Comparison of ENCODE assay signal across 8 cellular contexts in genomic region chr2:105397025-105397722, GRCh38. TPM values are rescaled to one million over a fixed set of nuclear protein-coding genes. Genes with fewer than 3 reads are reported as not detected.
DNase-seq lines count a peak whose midpoint lies in the region; ATAC-seq, FAIRE-seq and TF ChIP-seq lines count a peak whose summit lies in the region.

No MANE protein-coding gene starts in this region.

- 0 out of 3 replicates have a peak, but pooled peaks cover 2% of the 10 kb centered on the region for H3K9me3 ChIP-seq in A549

- peaks cover 3% of the 10 kb centered on the region; the same call in 1 of the 2 replicates for H3K27me3 Mint-ChIP-seq in HFFc6 (ENCODE audit: insufficient read depth)
- peaks cover 44 to 49% of the 10 kb centered on the region in 2 donors for H3K27me3 Mint-ChIP-seq in effector memory CD8-positive, alpha-beta T cell

- H3K4me1 Mint-ChIP-seq in HFFc6 (ENCODE audit: low read depth): peaks cover 52% of the 10 kb centered on the region
- H3K4me1 Mint-ChIP-seq in effector memory CD8-positive, alpha-beta T cell (ENCODE audit: low read depth in 2 of 2): peaks cover 2 to 3% of the 10 kb centered on the region in 2 donors

- peak overlapping the region; percentile 4 for H3K9ac ChIP-seq in mesendoderm (ENCODE audit: low read length)

- TF ChIP-seq RAD21 in A549 (conservative IDR thresholded peaks at IDR 0.05 in 1 of 2, IDR thresholded peaks at IDR 0.05 in 1 of 2): no peak

- H2AK5ac ChIP-seq in mesendoderm (ENCODE audit: low read length): no peak overlapping the region

- WGBS in A549 (ENCODE audit: missing lambda C conversion rate): 4% methylated on average over 13 of the region's 13 CpGs
- WGBS in mesendoderm (ENCODE audit: extremely low coverage, insufficient coverage, low lambda C conversion rate): no CpG with 5 or more reads among the region's 13 CpGs

- H3K56ac ChIP-seq in mesendoderm (ENCODE audit: low read length): no peak overlapping the region

- no peaks in the 10 kb centered on the region for H3K27me3 ChIP-seq in mesendoderm (ENCODE audit: insufficient read depth, low read length, poor library complexity)

- no peak overlapping the region for H2BK120ac ChIP-seq in mesendoderm (ENCODE audit: low read depth, low read length)

- peak; percentile 40 to 59 for DNase-seq in A549 (ENCODE audit: low read depth in 1 of 2, low spot score in 1 of 2)
- no peak for DNase-seq in HFFc6
- no peak for DNase-seq in astrocyte of the spinal cord (ENCODE audit: low read depth, low spot score)
- peak; percentile 18 for DNase-seq in mesendoderm
- no peak for DNase-seq in effector memory CD8-positive, alpha-beta T cell
- no peak for DNase-seq in GM19240 (ENCODE audit: insufficient read length, low spot score)
- no peak for DNase-seq in activated T-cell treated with anti-CD3 and anti-CD28 coated beads, Interleukin-2, amount 50 U/mL, for 1 hour

- H3K79me1 ChIP-seq in mesendoderm (ENCODE audit: low read length): peaks cover 11% of the 10 kb centered on the region

- H3K4me3 Mint-ChIP-seq in HFFc6: peak overlapping the region; percentile 94
- no peak overlapping the region for H3K4me3 Mint-ChIP-seq in effector memory CD8-positive, alpha-beta T cell

- peak overlapping the region; percentile 96 for H3K4me2 ChIP-seq in A549
- H3K4me2 ChIP-seq in mesendoderm (ENCODE audit: low read length): no peak overlapping the region

- H3K27ac Mint-ChIP-seq in HFFc6: peak overlapping the region; percentile 90
- H3K27ac Mint-ChIP-seq in effector memory CD8-positive, alpha-beta T cell: no peak overlapping the region

- no peak overlapping the region for H3K23ac ChIP-seq in mesendoderm (ENCODE audit: low read length)

- CTCF ChIA-PET in A549 (lab: Yijun Ruan, JAX): interaction anchor here (1.2 to 3.1 kb wide), 5 partner anchors 17 to 150 kb away, joined by 4 to 12 read pairs (median 4); no protein-coding TSS in a partner anchor

- no peak for TF ChIP-seq CTCF in A549 (IDR thresholded peaks at IDR 0.05)
- no peak for TF ChIP-seq CTCF in HFFc6 (IDR thresholded peaks at IDR 0.05)
- TF ChIP-seq CTCF in astrocyte of the spinal cord (IDR thresholded peaks at IDR 0.05; ENCODE audit: low read depth, low read length): no peak

- H4K8ac ChIP-seq in mesendoderm (ENCODE audit: low read depth, low read length): no peak overlapping the region

- H3K36me3 ChIP-seq in mesendoderm (ENCODE audit: control insufficient read depth, insufficient read depth, low read length): no peaks in the 10 kb centered on the region

- peaks cover 3% of the 10 kb centered on the region; the same call in 1 of the 2 replicates for H3K9me3 Mint-ChIP-seq in HFFc6
- H3K9me3 Mint-ChIP-seq in effector memory CD8-positive, alpha-beta T cell: no peaks in the 10 kb centered on the region

- no peak overlapping the region for H2BK15ac ChIP-seq in mesendoderm (replicated peaks; ENCODE audit: low read depth)

- H3K4me3 ChIP-seq in A549 (peak overlapping the region; percentile 81), astrocyte of the spinal cord (ENCODE audit: low read depth, low read length) (peak overlapping the region; percentile 100), mesendoderm (ENCODE audit: low read length) (no peak overlapping the region)

- POLR2A ChIA-PET in A549 (lab: Yijun Ruan, JAX): no interaction called here

- H3K18ac ChIP-seq in mesendoderm (ENCODE audit: low read length): no peak overlapping the region

- in situ Hi-C loops in astrocyte of the spinal cord (cut with HindIII; ENCODE audit: low sequenced_read_pairs): no loop called here

- FAIRE-seq in A549 (lab: Jason Lieb, UNC): no peak

- peaks cover 17% of the 10 kb centered on the region for H3K79me2 ChIP-seq in mesendoderm (ENCODE audit: control insufficient read depth, insufficient read depth, low read length)

- peaks cover 31% of the 10 kb centered on the region for H3K4me1 ChIP-seq in A549
- peaks cover 1% of the 10 kb centered on the region for H3K4me1 ChIP-seq in mesendoderm (ENCODE audit: control insufficient read depth, low read depth, low read length)

- H3K4ac ChIP-seq in mesendoderm (ENCODE audit: low read depth, low read length): no peak overlapping the region

- TF ChIP-seq POLR2A in A549 (IDR thresholded peaks at IDR 0.05; ENCODE audit: low read length): no peak

- peak overlapping the region; percentile 91 to 99 for H3K27ac ChIP-seq in A549
- H3K27ac ChIP-seq in mesendoderm (ENCODE audit: low read depth, low read length): no peak overlapping the region

- no peak overlapping the region for H2BK5ac ChIP-seq in mesendoderm (ENCODE audit: low read length)

- ATAC-seq in A549 (peak in 1 of 2 experiments; percentile 32; a peak in 3 of 6 replicates), GM19397 (IDR thresholded peaks at IDR 0.05; ENCODE audit: unreplicated experiment) (no peak)
- ATAC-seq in effector memory CD8-positive, alpha-beta T cell (replicated peaks): no peak

- H4K5ac ChIP-seq in mesendoderm (ENCODE audit: low read length): no peak overlapping the region

- no peak for TF ChIP-seq EP300 in A549 (IDR thresholded peaks at IDR 0.05)

- peaks cover 58% of the 10 kb centered on the region for H3K36me3 Mint-ChIP-seq in HFFc6 (ENCODE audit: low read depth)
- H3K36me3 Mint-ChIP-seq in effector memory CD8-positive, alpha-beta T cell (ENCODE audit: insufficient read depth): no peaks in the 10 kb centered on the region

TF ChIP-seq in A549, 52 proteins besides CTCF, POLR2A, EP300 and RAD21:
- TF ChIP-seq BCL3 (IDR thresholded peaks at IDR 0.05) (no peak), CHD2 (IDR thresholded peaks at IDR 0.05; ENCODE audit: low read length, partially characterized antibody) (no peak)

RNA-seq across cellular contexts. Expression of gene FHL2, which starts 1.7 kb away (rescaled TPM):
- polyA plus RNA-seq in A549 (2011; rRNA removed) (85.9 and 97.6 TPM in 2 replicates), A549 (2017; fragmentation: RNase III; extraction: RNeasy Plus Mini Kit Qiagen cat#74134 plus additional on column Dnase treatment) (57.9 to 70.3 TPM (median 68.1 TPM) in 3 replicates)
- polyA plus RNA-seq in A549 (2012; cell fraction: cytosol; rRNA removed): 59.4 and 66.7 TPM in 2 replicates
- 44.8 and 46.9 TPM in 2 replicates for polyA plus RNA-seq in A549 (2012; cell fraction: nucleus; rRNA removed)
- 81.4 and 86.9 TPM in 2 replicates for polyA minus RNA-seq in A549 (2011; rRNA and poly(A)+ RNA removed)
- total RNA-seq in HFFc6 (2021; fragmentation: NEBNext Ultra II Directional; extraction: Animal tissue kit (Norgen Biotek cat#: 25700)): 100 to 1,000 TPM; 211 to 281 (median 243) TPM
- 45.6 TPM for polyA plus RNA-seq in mesendoderm (2013, experiment 1 of 2)
- polyA plus RNA-seq in mesendoderm (2013, experiment 2 of 2): 47.5 TPM

RNA-seq across cellular contexts. Expression of gene C2orf49, which starts 59.8 kb away (rescaled TPM):
- 19.0 and 25.7 TPM in 2 replicates for polyA plus RNA-seq in A549 (2011; rRNA removed)
- 6.2 and 9.0 TPM in 2 replicates for polyA plus RNA-seq in A549 (2012; cell fraction: cytosol; rRNA removed)
- 2.0 and 2.8 TPM in 2 replicates for polyA plus RNA-seq in A549 (2012; cell fraction: nucleus; rRNA removed)
- polyA plus RNA-seq in A549 (2017; fragmentation: RNase III; extraction: RNeasy Plus Mini Kit Qiagen cat#74134 plus additional on column Dnase treatment): 18.4 to 19.4 TPM (median 19.0 TPM) in 3 replicates
- polyA minus RNA-seq in A549 (2011; rRNA and poly(A)+ RNA removed): 6.8 and 7.1 TPM in 2 replicates
- total RNA-seq in HFFc6 (2021; fragmentation: NEBNext Ultra II Directional; extraction: Animal tissue kit (Norgen Biotek cat#: 25700)): 10 to 100 TPM; 17.7 to 25.4 (median 20.0) TPM
- 16.4 TPM for polyA plus RNA-seq in mesendoderm (2013, experiment 1 of 2)
- polyA plus RNA-seq in mesendoderm (2013, experiment 2 of 2): 15.7 TPM

Comparison
In these comparisons a context has a peak if more than half of its experiments do, and no peak if none do; other contexts are left out.
1. DNase-seq: peak in A549 (2 of 2) and mesendoderm (single experiment); none in HFFc6 (single experiment), astrocyte of the spinal cord (single experiment), effector memory CD8-positive, alpha-beta T cell (0 of 3), GM19240 (single experiment) and activated T-cell treated with anti-CD3 and anti-CD28 coated beads, Interleukin-2, amount 50 U/mL, for 1 hour (single experiment).